In the genomic region with DNA sequence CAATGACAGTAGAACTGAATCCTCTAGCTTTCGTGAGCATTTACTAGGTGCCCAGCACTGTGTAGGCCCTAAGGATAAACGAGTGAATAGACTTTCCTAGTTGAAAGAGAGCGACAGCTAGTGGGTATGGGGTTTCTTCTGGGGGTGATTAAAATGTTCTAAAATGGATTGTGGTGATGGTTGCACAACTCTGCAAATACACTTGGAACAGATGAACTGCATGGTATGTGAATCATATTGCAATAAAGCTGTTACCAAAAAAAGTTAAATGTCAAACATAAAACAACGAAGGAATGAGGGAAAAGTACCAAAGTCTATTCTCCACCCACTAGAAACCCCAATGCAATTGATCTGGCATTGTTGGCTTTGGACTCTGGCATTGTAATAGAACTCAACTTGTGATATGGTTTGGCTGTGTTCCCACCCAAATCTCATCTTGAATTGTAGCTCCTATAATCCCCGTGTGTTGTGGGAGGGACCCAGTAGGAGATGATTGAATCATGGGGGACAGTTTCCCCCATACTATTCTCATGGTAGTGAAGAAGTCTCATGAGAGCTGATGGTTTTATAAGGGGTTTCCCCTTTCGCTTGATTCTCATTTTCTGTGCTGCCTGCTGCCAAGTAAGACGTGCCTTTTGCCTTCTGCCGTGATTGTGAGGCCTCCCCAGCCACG, we compare ENCODE assay signal across 11 cellular contexts.
DNase-seq lines count a peak whose midpoint lies in the region; ATAC-seq and TF ChIP-seq lines count a peak whose summit lies in the region.
"Had no signal": no experiment of that assay in that cellular context is flagged by ENCODE, and none has a peak within 500 bp of the region (broad histone marks: within the 10 kb centered on the region; RNA-seq: fewer than 3 reads in every experiment).

No MANE protein-coding gene starts in this region.

- in situ Hi-C loops in astrocyte of the spinal cord (cut with HindIII; ENCODE audit: low sequenced_read_pairs), result no loop called here

- H3K4me2 ChIP-seq in Karpas-422 (ENCODE audit: low read depth, low read length, poor library complexity, severe bottlenecking), result peak overlapping the region; percentile 14

- H2AFZ ChIP-seq in Karpas-422 (ENCODE audit: low read length), result peak overlapping the region; percentile 28; the same call in 1 of the 2 replicates

- DNase-seq in BJ (ENCODE audit: low read depth), result peak; percentile 49
- DNase-seq in Karpas-422, result peak; percentile 67
- peak; percentile 68 for DNase-seq in astrocyte of the spinal cord (ENCODE audit: low read depth, low spot score)
- no peak for DNase-seq in NCI-H2107 treated with DMSO at 0.1 percent for 48 hours (lab: John Stamatoyannopoulos, UW; ENCODE audit: unreplicated experiment)
- no peak for DNase-seq in hippocampal formation (lab: John Stamatoyannopoulos, UW)
- no peak for DNase-seq in NCI-H526 treated with DMSO at 0.1 percent for 48 hours (lab: John Stamatoyannopoulos, UW)
- DNase-seq: activated CD4-positive, CD25-positive, alpha-beta regulatory T cell; posterior cingulate gyrus had no signal

- H3K4me1 ChIP-seq in Karpas-422 (ENCODE audit: low read length) (peaks cover 39% of the 10 kb centered on the region), neutrophil (ENCODE audit: control insufficient read depth in 1 of 2, insufficient read depth in 1 of 2, low read depth in 1 of 2, low read length in 1 of 2) (peaks cover 19 to 30% of the 10 kb centered on the region in 2 experiments)

- H3K4me3 ChIP-seq in BJ (ENCODE audit: low read depth, low read length) (no peak overlapping the region), Karpas-422 (ENCODE audit: low read length) (peak overlapping the region; percentile 24; the same call in 1 of the 2 replicates), astrocyte of the spinal cord (ENCODE audit: low read depth, low read length) (no peak overlapping the region), neutrophil (ENCODE audit: low read depth in 1 of 2, low read length in 1 of 2) (peak overlapping the region in 1 of 2 experiments; percentile 28)

- H3K9me2 ChIP-seq in Karpas-422 (replicated peaks; ENCODE audit: insufficient read depth, low read length), result no peaks in the 10 kb centered on the region

- H3K27ac ChIP-seq in Karpas-422 (ENCODE audit: low read length) (no peak overlapping the region), neutrophil (peak overlapping the region; percentile 79)

- H3K36me3 ChIP-seq in BJ (ENCODE audit: control insufficient read depth, insufficient read depth, low read length) (0 out of 2 replicates have a peak, but pooled peaks cover 1% of the 10 kb centered on the region), Karpas-422 (ENCODE audit: insufficient read depth, low read length) (no peaks in the 10 kb centered on the region), neutrophil (no peaks in the 10 kb centered on the region)

- CTCF ChIA-PET in BJ (lab: Yijun Ruan, JAX), result interaction anchor here (1.2 to 1.3 kb wide), 2 partner anchors 10 to 20 kb away, joined by 3 read pairs; no protein-coding TSS in a partner anchor

- no peak for ATAC-seq in GM18873 (IDR thresholded peaks at IDR 0.05; ENCODE audit: low FRiP score, unreplicated experiment)
- ATAC-seq: Panc1 had no signal

- H3K79me2 ChIP-seq in Karpas-422 (ENCODE audit: low read length), result no peaks in the 10 kb centered on the region

- H3K9me3 ChIP-seq in Karpas-422 (ENCODE audit: low read length) (no peaks in the 10 kb centered on the region; the same call in 1 of the 2 replicates), neutrophil (no peaks in the 10 kb centered on the region)

- TF ChIP-seq CTCF in BJ (IDR thresholded peaks at IDR 0.05; ENCODE audit: insufficient read depth, low read depth, low read length), result no peak
- no peak for TF ChIP-seq CTCF in astrocyte of the spinal cord (IDR thresholded peaks at IDR 0.05; ENCODE audit: low read depth, low read length)
- TF ChIP-seq CTCF in neutrophil (IDR thresholded peaks at IDR 0.05), result no peak

- H3K27me3 ChIP-seq in BJ (ENCODE audit: control insufficient read depth, insufficient read depth, low read length), result no peaks in the 10 kb centered on the region
- no peaks in the 10 kb centered on the region for H3K27me3 ChIP-seq in Karpas-422 (ENCODE audit: low read length)
- H3K27me3 ChIP-seq in neutrophil, result no peaks in the 10 kb centered on the region

- no peak overlapping the region for H3K9ac ChIP-seq in Karpas-422 (ENCODE audit: low read length)

- POLR2A ChIA-PET in BJ (lab: Charles Lee), result interaction anchor here (0.9 kb wide), 1 partner anchor 22 kb away, joined by 4 read pairs; no protein-coding TSS in a partner anchor

- H4K20me1 ChIP-seq in Karpas-422 (ENCODE audit: insufficient read depth, low read depth, low read length), result no peaks in the 10 kb centered on the region

Comparison
In these comparisons a context has a peak if more than half of its experiments do, and no peak if none do; other contexts are left out.
1. DNase-seq: peak in BJ (single experiment), Karpas-422 (single experiment) and astrocyte of the spinal cord (single experiment); none in NCI-H2107 treated with DMSO at 0.1 percent for 48 hours (single experiment), hippocampal formation (0 of 2) and NCI-H526 treated with DMSO at 0.1 percent for 48 hours (single experiment).